Comparison of ENCODE assay signal across 8 cellular contexts in the genomic region with DNA sequence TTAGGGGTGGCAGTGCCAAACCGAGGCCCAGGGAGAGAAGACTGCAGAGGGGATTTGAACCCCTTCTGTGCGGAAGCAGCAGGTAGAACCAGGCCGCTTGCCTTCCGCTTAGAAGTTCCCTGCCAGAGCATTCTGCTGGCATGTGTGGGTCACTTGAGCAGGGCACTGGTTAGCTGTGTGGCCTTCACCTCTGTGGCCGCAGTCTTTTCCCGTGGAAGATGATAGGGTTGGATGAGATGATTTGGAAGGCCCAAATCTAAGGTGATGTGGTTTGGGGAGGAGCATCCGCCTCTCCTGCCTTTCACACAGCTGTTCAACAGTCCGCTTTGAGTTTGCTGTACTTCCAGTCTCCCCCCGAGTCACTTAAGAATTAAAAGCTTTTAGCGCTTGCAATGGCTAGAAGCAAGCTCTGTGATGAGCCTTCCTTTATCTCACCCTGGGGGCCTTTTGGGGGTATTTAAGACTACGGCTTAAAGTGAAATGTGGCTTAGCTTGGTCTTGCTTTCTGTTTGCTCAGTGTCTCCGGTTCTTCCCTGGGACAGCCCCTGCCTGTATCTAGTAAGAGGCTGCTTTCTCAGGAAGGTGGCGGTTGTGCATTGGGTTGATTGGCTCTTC. TPM values are rescaled to one million over a fixed set of nuclear protein-coding genes. Genes with fewer than 3 reads are reported as not detected.
A peak's percentile ranks its signal among the peaks of the same experiment; 100 is the strongest.
DNase-seq lines count a peak whose midpoint lies in the region; ATAC-seq and TF ChIP-seq lines count a peak whose summit lies in the region.

No MANE protein-coding gene starts in this region.

- peak overlapping the region; percentile 88 to 94 for H3K4me3 ChIP-seq in esophagus (ENCODE audit: low read depth in 1 of 2, low read length in 2 of 2)
- peak overlapping the region; percentile 76 to 77 for H3K4me3 ChIP-seq in neutrophil (ENCODE audit: low read depth in 1 of 2, low read length in 1 of 2)
- peak overlapping the region; percentile 92 for H3K4me3 ChIP-seq in thoracic aorta

- WGBS in esophagus, 2 donors: 5 to 6% methylated on average over 13 of the region's 13 CpGs

- H3K27ac ChIP-seq in esophagus (ENCODE audit: low read depth in 2 of 2, low read length in 1 of 2) (peak overlapping the region; percentile 87 to 89), neutrophil (peak overlapping the region; percentile 86), thoracic aorta (peak overlapping the region; percentile 92 to 95)

- H3K9me3 ChIP-seq in esophagus (ENCODE audit: control insufficient read depth in 2 of 2, insufficient read depth in 1 of 2, low read depth in 1 of 2, low read length in 1 of 2) (no peaks in the 10 kb centered on the region), neutrophil (no peaks in the 10 kb centered on the region), thoracic aorta (no peaks in the 10 kb centered on the region)

- peaks cover 0 to 3% of the 10 kb centered on the region in 2 donors for H3K4me1 ChIP-seq in esophagus (ENCODE audit: control insufficient read depth in 2 of 2, insufficient read depth in 2 of 2, low read length in 1 of 2)
- H3K4me1 ChIP-seq in neutrophil (ENCODE audit: control insufficient read depth in 1 of 2, insufficient read depth in 1 of 2, low read depth in 1 of 2, low read length in 1 of 2): peaks cover 15 to 16% of the 10 kb centered on the region in 2 experiments
- H3K4me1 ChIP-seq in thoracic aorta (ENCODE audit: control insufficient read depth in 1 of 2, low read depth in 2 of 2): peaks cover 10 to 23% of the 10 kb centered on the region in 2 donors

- TF ChIP-seq CTCF in neutrophil (IDR thresholded peaks at IDR 0.05) (no peak), thoracic aorta (IDR thresholded peaks at IDR 0.05) (no peak)

- H3K36me3 ChIP-seq in esophagus (ENCODE audit: control insufficient read depth in 2 of 2, insufficient read depth in 2 of 2, low read length in 1 of 2): peaks cover 2 to 11% of the 10 kb centered on the region in 2 donors
- peaks cover 30% of the 10 kb centered on the region for H3K36me3 ChIP-seq in neutrophil
- no peaks in the 10 kb centered on the region for H3K36me3 ChIP-seq in thoracic aorta

- DNase-seq in GDM1 (lab: John Stamatoyannopoulos, UW) (peak; percentile 6), LHCN-M2 (ENCODE audit: low read depth) (peak; percentile 31), thoracic aorta (ENCODE audit: low spot score) (no peak), OCI-M2 (lab: John Stamatoyannopoulos, UW; ENCODE audit: unreplicated experiment) (no peak)
- peak; percentile 17 to 38 for DNase-seq in activated CD4-positive, alpha-beta T cell treated with anti-CD3 and anti-CD28 coated beads, Interleukin-2, amount 50 U/mL, for 4 hours

- ATAC-seq in GM21717 (IDR thresholded peaks at IDR 0.05; ENCODE audit: unreplicated experiment): peak; percentile 36
- no peak for ATAC-seq in thoracic aorta (ENCODE audit: insufficient number of reproducible peaks, low FRiP score, low read depth)

- H3K27me3 ChIP-seq in esophagus (ENCODE audit: control insufficient read depth in 1 of 2, insufficient read depth in 2 of 2, low read length in 2 of 2) (no peaks in the 10 kb centered on the region), neutrophil (peaks cover 9% of the 10 kb centered on the region), thoracic aorta (replicated peaks; ENCODE audit: insufficient read depth) (no peaks in the 10 kb centered on the region)

RNA-seq across cellular contexts. Expression of a gene that starts 0.7 kb away (rescaled TPM):
- 40.3 and 45.0 TPM in 2 replicates for total RNA-seq in LHCN-M2 (2014; rRNA removed)
- polyA plus RNA-seq in LHCN-M2 (2012): 28.3 TPM
- polyA plus RNA-seq in esophagus: 10 to 100 TPM; 10.5 to 12.0 TPM
- 10 to 100 TPM; 26.1 to 34.7 TPM for total RNA-seq in thoracic aorta

Comparison
In these comparisons a context has a peak if more than half of its experiments do, and no peak if none do; other contexts are left out.
1. DNase-seq: peak in GDM1 (single experiment), LHCN-M2 (single experiment) and activated CD4-positive, alpha-beta T cell treated with anti-CD3 and anti-CD28 coated beads, Interleukin-2, amount 50 U/mL, for 4 hours (2 of 2); none in thoracic aorta (single experiment) and OCI-M2 (single experiment).
2. Peak in every context shown above with its lines, with median percentiles within 50 percentile points of each other: H3K27ac ChIP-seq and H3K4me3 ChIP-seq.